Comparison of ENCODE assay signal across 25 cellular contexts in genomic region chr7:17490825-17491224, GRCh38.
"Had no signal": no experiment of that assay in that cellular context is flagged by ENCODE, and none has a peak within 500 bp of the region (broad histone marks: within the 10 kb centered on the region; RNA-seq: fewer than 3 reads in every experiment).

No MANE protein-coding gene starts in this region.

- H3K27ac Mint-ChIP-seq: naive B cell; natural killer cell treated with Interleukin-12 subunit alpha and Interleukin-12 subunit beta and Interleukin-15 and Interleukin-18, amount 100 ng/mL, for 72 hours; stimulated activated effector memory CD8-positive, alpha-beta T cell treated with anti-CD3 and anti-CD28 coated beads, Interleukin-12 subunit alpha, Interleukin-12 subunit beta, amount 100 ng/mL, for 72 hours; stimulated activated naive CD8-positive, alpha-beta T cell treated with anti-CD3 and anti-CD28 coated beads, Interleukin-15, Interleukin-2, amounts not matched to agents 100 ng/mL and 50 ng/mL, for 24 hours had no signal

- H3K36me3 Mint-ChIP-seq: mesothelial cell of epicardium; naive B cell; natural killer cell treated with Interleukin-12 subunit alpha and Interleukin-12 subunit beta and Interleukin-15 and Interleukin-18, amount 100 ng/mL, for 72 hours; stimulated activated effector memory CD8-positive, alpha-beta T cell treated with anti-CD3 and anti-CD28 coated beads, Interleukin-12 subunit alpha, Interleukin-12 subunit beta, amount 100 ng/mL, for 72 hours had no signal

- H3K9me3 ChIP-seq: lower lobe of right lung, ovary, prostate gland, spleen, suprapubic skin, thoracic aorta, tibial artery, upper lobe of right lung had no signal

- H3K27ac ChIP-seq: lower lobe of right lung, ovary, prostate gland, skin epidermis, spleen, thoracic aorta, tibial artery, upper lobe of right lung had no signal

- H3K27me3 Mint-ChIP-seq: naive B cell; natural killer cell treated with Interleukin-12 subunit alpha and Interleukin-12 subunit beta and Interleukin-15 and Interleukin-18, amount 100 ng/mL, for 72 hours had no signal

- DNase-seq: hippocampal formation; kidney glomerular epithelial cell; left cardiac atrium; lower lobe of right lung; mammary epithelial cell; mesenchymal stem cell; naive B cell; ovary; retina; right cardiac atrium; spleen; stimulated activated CD4-positive, alpha-beta T cell treated with anti-CD3 and anti-CD28 coated beads, Interleukin-4, amount 100 ng/mL, for 24 hours; tibial artery; trophoblast cell; upper lobe of right lung had no signal

- H3K4me1 ChIP-seq: lower lobe of right lung, prostate gland, spleen, tibial artery, upper lobe of right lung had no signal

- H3K4me1 Mint-ChIP-seq: naive B cell had no signal

- H3K4me3 Mint-ChIP-seq: mesothelial cell of epicardium; naive B cell; natural killer cell treated with Interleukin-12 subunit alpha and Interleukin-12 subunit beta and Interleukin-15 and Interleukin-18, amount 100 ng/mL, for 72 hours; stimulated activated effector memory CD8-positive, alpha-beta T cell treated with anti-CD3 and anti-CD28 coated beads, Interleukin-12 subunit alpha, Interleukin-12 subunit beta, amount 100 ng/mL, for 72 hours; stimulated activated naive CD8-positive, alpha-beta T cell treated with anti-CD3 and anti-CD28 coated beads, Interleukin-15, Interleukin-2, amounts not matched to agents 100 ng/mL and 50 ng/mL, for 24 hours had no signal

- H3K36me3 ChIP-seq: lower lobe of right lung, ovary, prostate gland, spleen, suprapubic skin, thoracic aorta, tibial artery, upper lobe of right lung had no signal

- H3K9me3 Mint-ChIP-seq: mesothelial cell of epicardium; naive B cell; stimulated activated effector memory CD8-positive, alpha-beta T cell treated with anti-CD3 and anti-CD28 coated beads, Interleukin-12 subunit alpha, Interleukin-12 subunit beta, amount 100 ng/mL, for 72 hours had no signal

- ATAC-seq: left cardiac atrium; left lobe of liver; natural killer cell treated with Interleukin-12 subunit alpha and Interleukin-12 subunit beta and Interleukin-15 and Interleukin-18, amount 100 ng/mL, for 72 hours; right cardiac atrium; sciatic nerve; stimulated activated effector memory CD8-positive, alpha-beta T cell treated with anti-CD3 and anti-CD28 coated beads, Interleukin-12 subunit alpha, Interleukin-12 subunit beta, amount 100 ng/mL, for 72 hours; upper lobe of right lung had no signal

- H3K4me3 ChIP-seq: lower lobe of right lung, ovary, prostate gland, skin epidermis, spleen, suprapubic skin, thoracic aorta, tibial artery, upper lobe of right lung had no signal

- H3K27me3 ChIP-seq: ovary, spleen, suprapubic skin, tibial artery, upper lobe of right lung had no signal
